ENCODE assay signal across 1 cellular context in genomic region chr15:51736069-51736468, GRCh38.
TF ChIP-seq lines count a peak whose summit lies in the region.

No MANE protein-coding gene starts in this region.

TF ChIP-seq in SK-N-SH, 30 proteins besides CTCF, POLR2A, EP300 and RAD21 (continued from another document):
- TF ChIP-seq, protein P1, sequence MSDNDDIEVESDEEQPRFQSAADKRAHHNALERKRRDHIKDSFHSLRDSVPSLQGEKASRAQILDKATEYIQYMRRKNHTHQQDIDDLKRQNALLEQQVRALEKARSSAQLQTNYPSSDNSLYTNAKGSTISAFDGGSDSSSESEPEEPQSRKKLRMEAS (IDR thresholded peaks at IDR 0.05; ENCODE audit: low read depth) = no peak
- no peak for TF ChIP-seq MEF2A (IDR thresholded peaks at IDR 0.05; ENCODE audit: borderline replicate concordance, low read depth)
